In the genomic region with DNA sequence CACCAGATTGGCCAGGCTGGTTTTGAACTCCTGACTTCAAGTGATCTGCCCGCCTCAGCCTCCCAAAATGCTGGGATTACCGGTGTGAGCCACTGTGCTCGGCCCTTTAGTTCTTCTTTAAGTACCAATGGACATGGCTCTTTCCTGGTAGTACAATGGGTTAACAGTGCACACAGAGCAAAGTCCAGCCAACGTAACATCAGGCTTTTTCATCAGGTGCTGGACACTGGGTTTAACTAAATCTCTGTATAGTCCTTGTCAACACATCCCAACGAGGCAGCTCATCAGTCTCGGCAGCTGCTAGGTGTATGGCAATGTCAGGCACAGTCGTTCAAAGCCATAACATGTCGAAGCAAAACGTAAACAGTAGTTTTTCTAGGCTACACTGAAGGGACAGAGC, we compare ENCODE assay signal across 1 cellular context.
TF ChIP-seq lines count a peak whose summit lies in the region.

No MANE protein-coding gene starts in this region.

TF ChIP-seq in HepG2, 621 proteins besides CTCF, POLR2A, EP300 and RAD21 (continued from another document and continues in another):
- TF ChIP-seq ZNF782 (CRISPR knock-in tag; IDR thresholded peaks at IDR 0.05; ENCODE audit: borderline replicate concordance) (no peak), CEBPG (CRISPR knock-in tag; IDR thresholded peaks at IDR 0.05) (peak; percentile 34; the same call in 1 of the 2 replicates), NBN (conservative IDR thresholded peaks at IDR 0.05) (no peak), ZNF207 (IDR thresholded peaks at IDR 0.05; ENCODE audit: borderline replicate concordance) (no peak), CREM (IDR thresholded peaks at IDR 0.05) (peak; percentile 19; the same call in 1 of the 2 replicates), CREM (CRISPR knock-in tag; IDR thresholded peaks at IDR 0.05) (no peak), HNF4A (CRISPR knock-in tag; IDR thresholded peaks at IDR 0.05) (peak; percentile 95), ZNF598 (CRISPR knock-in tag; IDR thresholded peaks at IDR 0.05; ENCODE audit: borderline replicate concordance) (no peak), NFRKB (IDR thresholded peaks at IDR 0.05) (no peak), FOXO1 (CRISPR knock-in tag; IDR thresholded peaks at IDR 0.05) (peak; percentile 53), FOXA1 (IDR thresholded peaks at IDR 0.05) (no peak), FOXA1 (CRISPR knock-in tag; IDR thresholded peaks at IDR 0.05) (0 out of 2 replicates have a peak, but pooled peaks have one; percentile 32), SAP130 (CRISPR knock-in tag; IDR thresholded peaks at IDR 0.05; ENCODE audit: low read depth) (peak; percentile 35; the same call in 1 of the 2 replicates), ZSCAN30 (CRISPR knock-in tag; IDR thresholded peaks at IDR 0.05) (no peak), ZNF331 (CRISPR knock-in tag; IDR thresholded peaks at IDR 0.05) (peak; percentile 57; the same call in 1 of the 2 replicates), MXD4 (CRISPR knock-in tag; IDR thresholded peaks at IDR 0.05) (no peak), KAT7 (CRISPR knock-in tag; IDR thresholded peaks at IDR 0.05; ENCODE audit: borderline replicate concordance) (no peak), TEAD2 (CRISPR knock-in tag; IDR thresholded peaks at IDR 0.05) (no peak), SIN3A (IDR thresholded peaks at IDR 0.05; ENCODE audit: borderline replicate concordance, low read depth, low read length) (no peak), REXO4 (CRISPR knock-in tag; IDR thresholded peaks at IDR 0.05; ENCODE audit: borderline replicate concordance) (no peak), ZNF292 (CRISPR knock-in tag; IDR thresholded peaks at IDR 0.05; ENCODE audit: borderline replicate concordance, low read depth) (0 out of 2 replicates have a peak, but pooled peaks have one; percentile 37), HES4 (CRISPR knock-in tag; IDR thresholded peaks at IDR 0.05; ENCODE audit: borderline replicate concordance) (no peak), ZNF343 (CRISPR knock-in tag; IDR thresholded peaks at IDR 0.05) (no peak), RNF2 (conservative IDR thresholded peaks at IDR 0.05; ENCODE audit: low read depth) (no peak), GATAD2A (CRISPR knock-in tag; IDR thresholded peaks at IDR 0.05) (peak; percentile 64; the same call in 1 of the 2 replicates), GTF3A (CRISPR knock-in tag; conservative IDR thresholded peaks at IDR 0.05) (no peak), SRSF4 (IDR thresholded peaks at IDR 0.05; ENCODE audit: low read depth, low read length, poor library complexity, severe bottlenecking) (no peak)
- TF ChIP-seq, protein P1, sequence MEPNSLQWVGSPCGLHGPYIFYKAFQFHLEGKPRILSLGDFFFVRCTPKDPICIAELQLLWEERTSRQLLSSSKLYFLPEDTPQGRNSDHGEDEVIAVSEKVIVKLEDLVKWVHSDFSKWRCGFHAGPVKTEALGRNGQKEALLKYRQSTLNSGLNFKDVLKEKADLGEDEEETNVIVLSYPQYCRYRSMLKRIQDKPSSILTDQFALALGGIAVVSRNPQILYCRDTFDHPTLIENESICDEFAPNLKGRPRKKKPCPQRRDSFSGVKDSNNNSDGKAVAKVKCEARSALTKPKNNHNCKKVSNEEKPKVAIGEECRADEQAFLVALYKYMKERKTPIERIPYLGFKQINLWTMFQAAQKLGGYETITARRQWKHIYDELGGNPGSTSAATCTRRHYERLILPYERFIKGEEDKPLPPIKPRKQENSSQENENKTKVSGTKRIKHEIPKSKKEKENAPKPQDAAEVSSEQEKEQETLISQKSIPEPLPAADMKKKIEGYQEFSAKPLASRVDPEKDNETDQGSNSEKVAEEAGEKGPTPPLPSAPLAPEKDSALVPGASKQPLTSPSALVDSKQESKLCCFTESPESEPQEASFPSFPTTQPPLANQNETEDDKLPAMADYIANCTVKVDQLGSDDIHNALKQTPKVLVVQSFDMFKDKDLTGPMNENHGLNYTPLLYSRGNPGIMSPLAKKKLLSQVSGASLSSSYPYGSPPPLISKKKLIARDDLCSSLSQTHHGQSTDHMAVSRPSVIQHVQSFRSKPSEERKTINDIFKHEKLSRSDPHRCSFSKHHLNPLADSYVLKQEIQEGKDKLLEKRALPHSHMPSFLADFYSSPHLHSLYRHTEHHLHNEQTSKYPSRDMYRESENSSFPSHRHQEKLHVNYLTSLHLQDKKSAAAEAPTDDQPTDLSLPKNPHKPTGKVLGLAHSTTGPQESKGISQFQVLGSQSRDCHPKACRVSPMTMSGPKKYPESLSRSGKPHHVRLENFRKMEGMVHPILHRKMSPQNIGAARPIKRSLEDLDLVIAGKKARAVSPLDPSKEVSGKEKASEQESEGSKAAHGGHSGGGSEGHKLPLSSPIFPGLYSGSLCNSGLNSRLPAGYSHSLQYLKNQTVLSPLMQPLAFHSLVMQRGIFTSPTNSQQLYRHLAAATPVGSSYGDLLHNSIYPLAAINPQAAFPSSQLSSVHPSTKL (CRISPR knock-in tag; IDR thresholded peaks at IDR 0.05), result peak; percentile 58; the same call in 1 of the 2 replicates
- TF ChIP-seq, protein P2, sequence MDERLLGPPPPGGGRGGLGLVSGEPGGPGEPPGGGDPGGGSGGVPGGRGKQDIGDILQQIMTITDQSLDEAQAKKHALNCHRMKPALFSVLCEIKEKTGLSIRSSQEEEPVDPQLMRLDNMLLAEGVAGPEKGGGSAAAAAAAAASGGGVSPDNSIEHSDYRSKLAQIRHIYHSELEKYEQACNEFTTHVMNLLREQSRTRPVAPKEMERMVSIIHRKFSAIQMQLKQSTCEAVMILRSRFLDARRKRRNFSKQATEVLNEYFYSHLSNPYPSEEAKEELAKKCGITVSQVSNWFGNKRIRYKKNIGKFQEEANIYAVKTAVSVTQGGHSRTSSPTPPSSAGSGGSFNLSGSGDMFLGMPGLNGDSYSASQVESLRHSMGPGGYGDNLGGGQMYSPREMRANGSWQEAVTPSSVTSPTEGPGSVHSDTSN (CRISPR knock-in tag; IDR thresholded peaks at IDR 0.05), result no peak
- TF ChIP-seq, protein P3, sequence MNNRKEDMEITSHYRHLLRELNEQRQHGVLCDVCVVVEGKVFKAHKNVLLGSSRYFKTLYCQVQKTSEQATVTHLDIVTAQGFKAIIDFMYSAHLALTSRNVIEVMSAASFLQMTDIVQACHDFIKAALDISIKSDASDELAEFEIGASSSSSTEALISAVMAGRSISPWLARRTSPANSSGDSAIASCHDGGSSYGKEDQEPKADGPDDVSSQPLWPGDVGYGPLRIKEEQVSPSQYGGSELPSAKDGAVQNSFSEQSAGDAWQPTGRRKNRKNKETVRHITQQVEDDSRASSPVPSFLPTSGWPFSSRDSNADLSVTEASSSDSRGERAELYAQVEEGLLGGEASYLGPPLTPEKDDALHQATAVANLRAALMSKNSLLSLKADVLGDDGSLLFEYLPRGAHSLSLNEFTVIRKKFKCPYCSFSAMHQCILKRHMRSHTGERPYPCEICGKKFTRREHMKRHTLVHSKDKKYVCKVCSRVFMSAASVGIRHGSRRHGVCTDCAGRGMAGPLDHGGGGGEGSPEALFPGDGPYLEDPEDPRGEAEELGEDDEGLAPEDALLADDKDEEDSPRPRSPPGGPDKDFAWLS (CRISPR knock-in tag; IDR thresholded peaks at IDR 0.05; ENCODE audit: borderline replicate concordance), result no peak
- TF ChIP-seq, protein P4, sequence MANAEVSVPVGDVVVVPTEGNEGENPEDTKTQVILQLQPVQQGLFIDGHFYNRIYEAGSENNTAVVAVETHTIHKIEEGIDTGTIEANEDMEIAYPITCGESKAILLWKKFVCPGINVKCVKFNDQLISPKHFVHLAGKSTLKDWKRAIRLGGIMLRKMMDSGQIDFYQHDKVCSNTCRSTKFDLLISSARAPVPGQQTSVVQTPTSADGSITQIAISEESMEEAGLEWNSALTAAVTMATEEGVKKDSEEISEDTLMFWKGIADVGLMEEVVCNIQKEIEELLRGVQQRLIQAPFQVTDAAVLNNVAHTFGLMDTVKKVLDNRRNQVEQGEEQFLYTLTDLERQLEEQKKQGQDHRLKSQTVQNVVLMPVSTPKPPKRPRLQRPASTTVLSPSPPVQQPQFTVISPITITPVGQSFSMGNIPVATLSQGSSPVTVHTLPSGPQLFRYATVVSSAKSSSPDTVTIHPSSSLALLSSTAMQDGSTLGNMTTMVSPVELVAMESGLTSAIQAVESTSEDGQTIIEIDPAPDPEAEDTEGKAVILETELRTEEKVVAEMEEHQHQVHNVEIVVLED (CRISPR knock-in tag; IDR thresholded peaks at IDR 0.05; ENCODE audit: borderline replicate concordance), result no peak
- TF ChIP-seq, protein P5, sequence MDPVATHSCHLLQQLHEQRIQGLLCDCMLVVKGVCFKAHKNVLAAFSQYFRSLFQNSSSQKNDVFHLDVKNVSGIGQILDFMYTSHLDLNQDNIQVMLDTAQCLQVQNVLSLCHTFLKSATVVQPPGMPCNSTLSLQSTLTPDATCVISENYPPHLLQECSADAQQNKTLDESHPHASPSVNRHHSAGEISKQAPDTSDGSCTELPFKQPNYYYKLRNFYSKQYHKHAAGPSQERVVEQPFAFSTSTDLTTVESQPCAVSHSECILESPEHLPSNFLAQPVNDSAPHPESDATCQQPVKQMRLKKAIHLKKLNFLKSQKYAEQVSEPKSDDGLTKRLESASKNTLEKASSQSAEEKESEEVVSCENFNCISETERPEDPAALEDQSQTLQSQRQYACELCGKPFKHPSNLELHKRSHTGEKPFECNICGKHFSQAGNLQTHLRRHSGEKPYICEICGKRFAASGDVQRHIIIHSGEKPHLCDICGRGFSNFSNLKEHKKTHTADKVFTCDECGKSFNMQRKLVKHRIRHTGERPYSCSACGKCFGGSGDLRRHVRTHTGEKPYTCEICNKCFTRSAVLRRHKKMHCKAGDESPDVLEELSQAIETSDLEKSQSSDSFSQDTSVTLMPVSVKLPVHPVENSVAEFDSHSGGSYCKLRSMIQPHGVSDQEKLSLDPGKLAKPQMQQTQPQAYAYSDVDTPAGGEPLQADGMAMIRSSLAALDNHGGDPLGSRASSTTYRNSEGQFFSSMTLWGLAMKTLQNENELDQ (CRISPR knock-in tag; IDR thresholded peaks at IDR 0.05; ENCODE audit: borderline replicate concordance), result no peak
- TF ChIP-seq, protein P6, sequence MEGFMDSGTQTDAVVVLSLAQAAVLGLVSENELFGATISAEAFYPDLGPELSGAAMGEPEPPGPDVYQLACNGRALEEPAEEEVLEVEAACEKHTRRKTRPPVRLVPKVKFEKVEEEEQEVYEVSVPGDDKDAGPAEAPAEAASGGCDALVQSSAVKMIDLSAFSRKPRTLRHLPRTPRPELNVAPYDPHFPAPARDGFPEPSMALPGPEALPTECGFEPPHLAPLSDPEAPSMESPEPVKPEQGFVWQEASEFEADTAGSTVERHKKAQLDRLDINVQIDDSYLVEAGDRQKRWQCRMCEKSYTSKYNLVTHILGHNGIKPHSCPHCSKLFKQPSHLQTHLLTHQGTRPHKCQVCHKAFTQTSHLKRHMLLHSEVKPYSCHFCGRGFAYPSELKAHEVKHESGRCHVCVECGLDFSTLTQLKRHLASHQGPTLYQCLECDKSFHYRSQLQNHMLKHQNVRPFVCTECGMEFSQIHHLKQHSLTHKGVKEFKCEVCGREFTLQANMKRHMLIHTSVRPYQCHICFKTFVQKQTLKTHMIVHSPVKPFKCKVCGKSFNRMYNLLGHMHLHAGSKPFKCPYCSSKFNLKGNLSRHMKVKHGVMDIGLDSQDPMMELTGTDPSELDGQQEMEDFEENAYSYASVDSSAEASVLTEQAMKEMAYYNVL (CRISPR knock-in tag; IDR thresholded peaks at IDR 0.05; ENCODE audit: borderline replicate concordance), result no peak
- TF ChIP-seq, protein P7, sequence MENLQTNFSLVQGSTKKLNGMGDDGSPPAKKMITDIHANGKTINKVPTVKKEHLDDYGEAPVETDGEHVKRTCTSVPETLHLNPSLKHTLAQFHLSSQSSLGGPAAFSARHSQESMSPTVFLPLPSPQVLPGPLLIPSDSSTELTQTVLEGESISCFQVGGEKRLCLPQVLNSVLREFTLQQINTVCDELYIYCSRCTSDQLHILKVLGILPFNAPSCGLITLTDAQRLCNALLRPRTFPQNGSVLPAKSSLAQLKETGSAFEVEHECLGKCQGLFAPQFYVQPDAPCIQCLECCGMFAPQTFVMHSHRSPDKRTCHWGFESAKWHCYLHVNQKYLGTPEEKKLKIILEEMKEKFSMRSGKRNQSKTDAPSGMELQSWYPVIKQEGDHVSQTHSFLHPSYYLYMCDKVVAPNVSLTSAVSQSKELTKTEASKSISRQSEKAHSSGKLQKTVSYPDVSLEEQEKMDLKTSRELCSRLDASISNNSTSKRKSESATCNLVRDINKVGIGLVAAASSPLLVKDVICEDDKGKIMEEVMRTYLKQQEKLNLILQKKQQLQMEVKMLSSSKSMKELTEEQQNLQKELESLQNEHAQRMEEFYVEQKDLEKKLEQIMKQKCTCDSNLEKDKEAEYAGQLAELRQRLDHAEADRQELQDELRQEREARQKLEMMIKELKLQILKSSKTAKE (CRISPR knock-in tag; IDR thresholded peaks at IDR 0.05; ENCODE audit: borderline replicate concordance), result no peak
- TF ChIP-seq, protein P8, sequence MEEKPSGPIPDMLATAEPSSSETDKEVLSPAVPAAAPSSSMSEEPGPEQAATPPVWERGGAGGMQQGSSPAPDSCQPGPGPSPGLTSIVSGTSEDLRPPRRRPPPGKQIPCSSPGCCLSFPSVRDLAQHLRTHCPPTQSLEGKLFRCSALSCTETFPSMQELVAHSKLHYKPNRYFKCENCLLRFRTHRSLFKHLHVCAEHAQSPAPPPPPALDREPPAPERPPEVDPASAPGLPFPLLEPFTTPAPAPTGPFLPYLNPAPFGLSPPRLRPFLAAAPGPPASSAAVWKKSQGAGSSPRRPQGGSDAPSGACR (CRISPR knock-in tag; IDR thresholded peaks at IDR 0.05), result no peak
- TF ChIP-seq, protein P9, sequence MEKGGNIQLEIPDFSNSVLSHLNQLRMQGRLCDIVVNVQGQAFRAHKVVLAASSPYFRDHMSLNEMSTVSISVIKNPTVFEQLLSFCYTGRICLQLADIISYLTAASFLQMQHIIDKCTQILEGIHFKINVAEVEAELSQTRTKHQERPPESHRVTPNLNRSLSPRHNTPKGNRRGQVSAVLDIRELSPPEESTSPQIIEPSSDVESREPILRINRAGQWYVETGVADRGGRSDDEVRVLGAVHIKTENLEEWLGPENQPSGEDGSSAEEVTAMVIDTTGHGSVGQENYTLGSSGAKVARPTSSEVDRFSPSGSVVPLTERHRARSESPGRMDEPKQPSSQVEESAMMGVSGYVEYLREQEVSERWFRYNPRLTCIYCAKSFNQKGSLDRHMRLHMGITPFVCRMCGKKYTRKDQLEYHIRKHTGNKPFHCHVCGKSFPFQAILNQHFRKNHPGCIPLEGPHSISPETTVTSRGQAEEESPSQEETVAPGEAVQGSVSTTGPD (CRISPR knock-in tag; IDR thresholded peaks at IDR 0.05), result no peak
